In genomic region chr14:83558946-83559345, GRCh38 we compare ENCODE assay signal across 21 cellular contexts.
DNase-seq lines count a peak whose midpoint lies in the region; ATAC-seq and TF ChIP-seq lines count a peak whose summit lies in the region.
"Had no signal": no experiment of that assay in that cellular context is flagged by ENCODE, and none has a peak within 500 bp of the region (broad histone marks: within the 10 kb centered on the region; RNA-seq: fewer than 3 reads in every experiment).

No MANE protein-coding gene starts in this region.

- H3K4me2 ChIP-seq in IMR-90 (ENCODE audit: low read depth, low read length) = no peak overlapping the region; the same call in 1 of the 2 replicates
- H3K4me2 ChIP-seq: BLaER1 had no signal

- peak overlapping the region; percentile 36; the same call in 1 of the 3 replicates for H2BK15ac ChIP-seq in IMR-90 (ENCODE audit: low read depth, low read length)

- intact Hi-C loops in IMR-90 (cut with micrococcal nuclease) = no loop called here
- intact Hi-C loops in CD4-positive, alpha-beta T cell (cut with DNase I, micrococcal nuclease) = no loop called here

- no peaks in the 10 kb centered on the region for H3K4me1 ChIP-seq in IMR-90 (ENCODE audit: control insufficient read depth, insufficient read depth, low read length)
- H3K4me1 ChIP-seq: BE2C, BLaER1, Caco-2 had no signal

- no peaks in the 10 kb centered on the region for H3K27me3 Mint-ChIP-seq in CD4-positive, alpha-beta T cell
- H3K27me3 Mint-ChIP-seq: CD4-positive, CD25-positive, alpha-beta regulatory T cell had no signal

- peak overlapping the region; percentile 37; the same call in 1 of the 2 replicates for H2BK120ac ChIP-seq in IMR-90 (ENCODE audit: low read depth, low read length)

- CTCF ChIA-PET in IMR-90 (lab: Yijun Ruan, JAX) = no interaction called here
- CTCF ChIA-PET in CD4-positive, alpha-beta T cell (lab: Charles Lee) = no interaction called here

- no peak overlapping the region for H3K27ac Mint-ChIP-seq in CD4-positive, alpha-beta T cell
- H3K27ac Mint-ChIP-seq: CD14-positive monocyte; CD4-positive, CD25-positive, alpha-beta regulatory T cell; CD8-positive, alpha-beta T cell had no signal

- no peaks in the 10 kb centered on the region for H4K20me1 ChIP-seq in IMR-90 (ENCODE audit: insufficient read depth, low read length)
- H4K20me1 ChIP-seq: BLaER1 had no signal

- no TSS peak for BruUV-seq in IMR-90 (replicated peaks; lab: Mats Ljungman, UMichigan)

- no peak overlapping the region for H4K91ac ChIP-seq in IMR-90 (ENCODE audit: insufficient read depth, low read depth, low read length)

- no peaks in the 10 kb centered on the region for H3K27me3 ChIP-seq in IMR-90 (ENCODE audit: control insufficient read depth, insufficient read depth, low read length)
- no peaks in the 10 kb centered on the region for H3K27me3 ChIP-seq in brain microvascular endothelial cell (replicated peaks)
- H3K27me3 ChIP-seq in CD4-positive, alpha-beta T cell (ENCODE audit: control insufficient read depth, insufficient read depth, low read length) = no peaks in the 10 kb centered on the region
- H3K27me3 ChIP-seq: BE2C, BLaER1 had no signal

- no peak overlapping the region for H2AK5ac ChIP-seq in IMR-90 (ENCODE audit: low read depth, low read length)

- H3K4me3 ChIP-seq in IMR-90 (ENCODE audit: insufficient read depth, low read depth, low read length) (no peak overlapping the region), brain microvascular endothelial cell (ENCODE audit: low read depth, low read length) (no peak overlapping the region)
- H3K4me3 ChIP-seq: BLaER1, GM12878 had no signal

- ATAC-seq in IMR-90 (ENCODE audit: low read depth) = no peak
- no peak for ATAC-seq in CD4-positive, alpha-beta T cell (ENCODE audit: poor library complexity)
- ATAC-seq: CD8-positive, alpha-beta T cell; GM12878 had no signal

- H3K79me1 ChIP-seq in IMR-90 (ENCODE audit: low read depth in 1 of 2, low read length in 2 of 2) = no peaks in the 10 kb centered on the region

- no peak overlapping the region for H3K27ac ChIP-seq in IMR-90 (ENCODE audit: insufficient read depth, low read length)
- H3K27ac ChIP-seq in brain microvascular endothelial cell = peak overlapping the region; percentile 43
- H3K27ac ChIP-seq in CD4-positive, alpha-beta T cell (ENCODE audit: low read depth, low read length) = no peak overlapping the region
- H3K27ac ChIP-seq: BLaER1 had no signal

- peak overlapping the region; percentile 23; the same call in 1 of the 2 replicates for H3K18ac ChIP-seq in IMR-90 (ENCODE audit: low read depth, low read length)

- no peak for TF ChIP-seq POLR2A in IMR-90 (IDR thresholded peaks at IDR 0.05; ENCODE audit: low read depth, low read length)

- H2BK20ac ChIP-seq in IMR-90 (ENCODE audit: low read depth, low read length) = peak overlapping the region; percentile 70; the same call in 1 of the 2 replicates

- H3K36me3 ChIP-seq in IMR-90 (ENCODE audit: control insufficient read depth, insufficient read depth, low read length) (no peaks in the 10 kb centered on the region), brain microvascular endothelial cell (replicated peaks) (no peaks in the 10 kb centered on the region)
- H3K36me3 ChIP-seq: BE2C, BLaER1 had no signal

- H4K5ac ChIP-seq in IMR-90 (ENCODE audit: low read depth, low read length) = no peak overlapping the region

- H3K4me3 Mint-ChIP-seq in CD4-positive, alpha-beta T cell = no peak overlapping the region
- H3K4me3 Mint-ChIP-seq: CD14-positive monocyte; CD4-positive, CD25-positive, alpha-beta regulatory T cell; CD8-positive, alpha-beta T cell had no signal

- DNase-seq in IMR-90 (no peak), NCI-H226 (peak; percentile 66), brain microvascular endothelial cell (no peak), iris pigment epithelial cell (ENCODE audit: low read depth) (peak; percentile 57), LoVo (ENCODE audit: low spot score) (no peak), pons (ENCODE audit: low spot score) (no peak), SIG-M5 treated with dmso at 0.1 percent for 504 hours (lab: John Stamatoyannopoulos, UW; ENCODE audit: unreplicated experiment) (no peak)
- no peak for DNase-seq in CD4-positive, alpha-beta T cell
- DNase-seq: 8988T; ACHN; BE2C; C1 segment of cervical spinal cord; Caco-2; Calu3; CD4-positive, CD25-positive, alpha-beta regulatory T cell; CD8-positive, alpha-beta T cell; DMS79 treated with DMSO at 0.1 percent for 48 hours; GF-D8 had no signal

- peak overlapping the region; percentile 68 for H2BK5ac ChIP-seq in IMR-90 (ENCODE audit: low read depth, low read length, poor library complexity, severe bottlenecking)

- no peak overlapping the region for H3K9ac ChIP-seq in IMR-90 (ENCODE audit: low read depth, low read length)
- H3K9ac ChIP-seq: BLaER1 had no signal

- H3K23ac ChIP-seq in IMR-90 (ENCODE audit: low read depth, low read length) = no peak overlapping the region

- POLR2A ChIA-PET in IMR-90 (lab: Charles Lee; ENCODE audit: unreplicated experiment) = no interaction called here
- POLR2A ChIA-PET in CD4-positive, alpha-beta T cell (lab: Charles Lee) = no interaction called here

- in situ Hi-C loops in IMR-90 (cut with MboI; ENCODE audit: low sequenced_read_pairs) = no loop called here
- in situ Hi-C loops in brain microvascular endothelial cell (cut with HindIII; ENCODE audit: low pct_ligation_motif_present, low sequenced_read_pairs) = no loop called here

- H3K9me1 ChIP-seq in IMR-90 (ENCODE audit: insufficient read depth, low read length) = 0 out of 2 replicates have a peak, but pooled peaks cover 3% of the 10 kb centered on the region

- H3K4me1 Mint-ChIP-seq in CD4-positive, alpha-beta T cell (ENCODE audit: low read depth) = no peaks in the 10 kb centered on the region
- H3K4me1 Mint-ChIP-seq: CD14-positive monocyte; CD4-positive, CD25-positive, alpha-beta regulatory T cell had no signal

- H3K56ac ChIP-seq in IMR-90 (ENCODE audit: extremely low read depth, insufficient read depth, low read length) = no peak overlapping the region; the same call in 1 of the 2 replicates

- no peak for TF ChIP-seq RAD21 in IMR-90 (IDR thresholded peaks at IDR 0.05; ENCODE audit: low read length)

- dilution Hi-C loops in IMR-90 (cut with HindIII; ENCODE audit: low sequenced_read_pairs, unreplicated experiment) = no loop called here

- H3K9me3 ChIP-seq in IMR-90 (ENCODE audit: control insufficient read depth, insufficient read depth, low read length) = peaks cover 5% of the 10 kb centered on the region; the same call in 1 of the 2 replicates
- peaks cover 7% of the 10 kb centered on the region for H3K9me3 ChIP-seq in CD4-positive, alpha-beta T cell (ENCODE audit: control insufficient read depth, low read length)
- H3K9me3 ChIP-seq: BE2C, BLaER1, Caco-2 had no signal

- TF ChIP-seq CTCF in IMR-90 (conservative IDR thresholded peaks at IDR 0.05; ENCODE audit: low read depth, low read length) (no peak), brain microvascular endothelial cell (IDR thresholded peaks at IDR 0.05; ENCODE audit: low read depth, low read length, missing control alignments) (no peak)
- TF ChIP-seq CTCF in CD4-positive, alpha-beta T cell (IDR thresholded peaks at IDR 0.05) = no peak

- H4K8ac ChIP-seq in IMR-90 (ENCODE audit: low read depth in 2 of 2, low read length in 2 of 2) = peak overlapping the region in 1 of 2 experiments; percentile 24; a peak in 1 of 4 replicates

- no peak overlapping the region for H2AFZ ChIP-seq in IMR-90 (replicated peaks; ENCODE audit: low read length, poor library complexity)

- H3K9me3 Mint-ChIP-seq in CD4-positive, alpha-beta T cell = peaks cover 13% of the 10 kb centered on the region

- H2AK9ac ChIP-seq in IMR-90 (replicated peaks; ENCODE audit: low read depth, low read length, poor library complexity) = no peak overlapping the region

- no peak overlapping the region for H3K4ac ChIP-seq in IMR-90 (ENCODE audit: low read depth, low read length)

- no peaks in the 10 kb centered on the region for H3K36me3 Mint-ChIP-seq in CD4-positive, alpha-beta T cell (ENCODE audit: low read depth)
- H3K36me3 Mint-ChIP-seq: CD14-positive monocyte; CD4-positive, CD25-positive, alpha-beta regulatory T cell; CD8-positive, alpha-beta T cell had no signal

- no peak overlapping the region for H3K14ac ChIP-seq in IMR-90 (replicated peaks; ENCODE audit: low read depth, low read length)

TF ChIP-seq in IMR-90, 13 proteins besides CTCF, POLR2A, EP300 and RAD21:
- TF ChIP-seq CEBPB (IDR thresholded peaks at IDR 0.05; ENCODE audit: low read depth, low read length) = no peak
- TF ChIP-seq MAFK (IDR thresholded peaks at IDR 0.05; ENCODE audit: low read depth, low read length) = no peak
- TF ChIP-seq NFE2L2 (IDR thresholded peaks at IDR 0.05; ENCODE audit: low read depth, low read length) = no peak

Comparison
In these comparisons a context has a peak if more than half of its experiments do, and no peak if none do; other contexts are left out.
1. DNase-seq: peak in NCI-H226 (single experiment) and iris pigment epithelial cell (single experiment); none in IMR-90 (single experiment), brain microvascular endothelial cell (single experiment), LoVo (single experiment), pons (single experiment), CD4-positive, alpha-beta T cell (0 of 10) and SIG-M5 treated with dmso at 0.1 percent for 504 hours (single experiment).